9 cellular contexts compared by ENCODE assay signal in the genomic region with DNA sequence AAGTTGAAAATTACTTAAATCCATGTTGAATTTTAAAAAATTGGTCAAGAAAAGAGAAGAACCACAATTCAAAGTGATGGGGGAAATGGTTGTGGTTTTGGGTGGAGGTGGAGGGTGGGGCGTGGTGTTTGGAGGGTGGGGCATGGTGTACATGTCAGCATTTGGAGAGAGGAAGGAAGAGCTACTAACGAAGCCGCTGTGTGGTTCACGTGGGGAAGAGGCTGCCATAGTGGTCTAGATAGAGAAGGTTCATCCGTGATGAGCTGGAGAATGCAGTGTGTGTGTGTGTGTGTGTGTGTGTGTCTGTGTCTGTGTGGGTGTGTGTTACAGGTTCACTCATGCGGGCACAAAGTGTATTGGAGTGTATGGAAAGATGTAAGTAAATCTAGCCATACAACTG. TPM values are rescaled to one million over a fixed set of nuclear protein-coding genes. Genes with fewer than 3 reads are reported as not detected.
DNase-seq lines count a peak whose midpoint lies in the region; ATAC-seq and TF ChIP-seq lines count a peak whose summit lies in the region.
"Had no signal": no experiment of that assay in that cellular context is flagged by ENCODE, and none has a peak within 500 bp of the region (broad histone marks: within the 10 kb centered on the region; RNA-seq: fewer than 3 reads in every experiment).

No MANE protein-coding gene starts in this region.

- no peak for TF ChIP-seq CTCF in GM06990 (IDR thresholded peaks at IDR 0.05; ENCODE audit: insufficient read depth, low read length, poor library complexity, severe bottlenecking)
- no peak for TF ChIP-seq CTCF in sigmoid colon (IDR thresholded peaks at IDR 0.05)

- intact Hi-C loops in sigmoid colon (cut with DNase I): no loop called here

- no peak for ATAC-seq in GM19023 (IDR thresholded peaks at IDR 0.05; ENCODE audit: unreplicated experiment)

- peaks cover 0 to 2% (median under 1%) of the 10 kb centered on the region in 4 donors for H3K4me1 ChIP-seq in sigmoid colon
- H3K4me1 ChIP-seq: adrenal gland had no signal

- H3K36me3 ChIP-seq in GM06990 (ENCODE audit: control insufficient read depth, insufficient read depth, low read length): no peaks in the 10 kb centered on the region
- H3K36me3 ChIP-seq in sigmoid colon: no peaks in the 10 kb centered on the region
- H3K36me3 ChIP-seq: adrenal gland had no signal

- TF ChIP-seq EP300 in sigmoid colon (IDR thresholded peaks at IDR 0.05): no peak

- no peaks in the 10 kb centered on the region for H3K27me3 ChIP-seq in GM06990 (replicated peaks; ENCODE audit: control insufficient read depth, insufficient read depth, low read length)
- H3K27me3 ChIP-seq in sigmoid colon: no peaks in the 10 kb centered on the region
- H3K27me3 ChIP-seq: adrenal gland had no signal

- TF ChIP-seq POLR2A in sigmoid colon (IDR thresholded peaks at IDR 0.05): no peak

- DNase-seq in GM06990 (ENCODE audit: extremely low read depth, insufficient read length): peak; percentile 54
- DNase-seq in SKM-1 (lab: John Stamatoyannopoulos, UW; ENCODE audit: unreplicated experiment): peak; percentile 88
- DNase-seq in activated gamma-delta T cell treated with anti-CD3 and anti-CD28 coated beads, Interleukin-2, amount 50 U/mL, for 16 hours (ENCODE audit: low read depth): peak; percentile 58
- peak in 3 of 4 experiments; percentile 20 to 62 (median 33) for DNase-seq in stimulated activated CD4-positive, alpha-beta T cell treated with anti-CD3 and anti-CD28 coated beads, Interleukin-1b, Interleukin-23, amount 100 ng/mL, for 24 hours (ENCODE audit: low read depth in 4 of 4, low spot score in 1 of 4)
- no peak for DNase-seq in sigmoid colon
- DNase-seq in NCI-H2081 (lab: John Stamatoyannopoulos, UW): no peak
- no peak for DNase-seq in dermis blood vessel endothelial cell

- no peak overlapping the region for H3K27ac ChIP-seq in sigmoid colon
- H3K27ac ChIP-seq: adrenal gland had no signal

- no peaks in the 10 kb centered on the region for H3K9me3 ChIP-seq in sigmoid colon
- H3K9me3 ChIP-seq: adrenal gland had no signal

- H3K4me3 ChIP-seq in GM06990 (replicated peaks; ENCODE audit: low read depth, low read length): no peak overlapping the region
- no peak overlapping the region for H3K4me3 ChIP-seq in sigmoid colon
- H3K4me3 ChIP-seq: adrenal gland had no signal

- 38 to 53% methylated on average over 6 of the region's 6 CpGs for WGBS in sigmoid colon, 2 donors

RNA-seq across cellular contexts. Expression of gene VCL, which starts 6.1 kb away (rescaled TPM):
- total RNA-seq in sigmoid colon: 100 to 1,000 TPM; 179 to 451 (median 305) TPM
- 10 to 100 TPM in 1 of 3 donors, 1 to 10 TPM in 2; 6.2 to 47.4 (median 6.6) TPM for polyA plus RNA-seq in sigmoid colon
- 107 and 163 TPM in 2 replicates for total RNA-seq in dermis blood vessel endothelial cell

Comparison
In these comparisons a context has a peak if more than half of its experiments do, and no peak if none do; other contexts are left out.
1. DNase-seq: peak in GM06990 (single experiment), SKM-1 (single experiment), activated gamma-delta T cell treated with anti-CD3 and anti-CD28 coated beads, Interleukin-2, amount 50 U/mL, for 16 hours (single experiment) and stimulated activated CD4-positive, alpha-beta T cell treated with anti-CD3 and anti-CD28 coated beads, Interleukin-1b, Interleukin-23, amount 100 ng/mL, for 24 hours (3 of 4); none in sigmoid colon (single experiment), NCI-H2081 (0 of 2) and dermis blood vessel endothelial cell (single experiment).